ENCODE assay signal across 23 cellular contexts in genomic region chr11:47470671-47471070, GRCh38. TPM values are rescaled to one million over a fixed set of nuclear protein-coding genes. Genes with fewer than 3 reads are reported as not detected.
A peak's percentile ranks its signal among the peaks of the same experiment; 100 is the strongest.
DNase-seq lines count a peak whose midpoint lies in the region; ATAC-seq and TF ChIP-seq lines count a peak whose summit lies in the region.
"Had no signal": no experiment of that assay in that cellular context is flagged by ENCODE, and none has a peak within 500 bp of the region (broad histone marks: within the 10 kb centered on the region; RNA-seq: fewer than 3 reads in every experiment).

No MANE protein-coding gene starts in this region.

- no peak overlapping the region for H2AFZ ChIP-seq in GM23338
- H2AFZ ChIP-seq in smooth muscle cell (ENCODE audit: low read depth), result no peak overlapping the region

- no peaks in the 10 kb centered on the region for H3K27me3 ChIP-seq in CD4-positive, alpha-beta T cell (ENCODE audit: control insufficient read depth, insufficient read depth, low read length)
- H3K27me3 ChIP-seq in GM23338 (ENCODE audit: insufficient read depth) (no peaks in the 10 kb centered on the region), prostate gland (replicated peaks; ENCODE audit: insufficient read depth) (no peaks in the 10 kb centered on the region), smooth muscle cell (ENCODE audit: low read depth) (no peaks in the 10 kb centered on the region)
- H3K27me3 ChIP-seq: adrenal gland, SJCRH30, tibial nerve had no signal

- peaks cover 69% of the 10 kb centered on the region for H3K79me2 ChIP-seq in GM23338 (replicated peaks; ENCODE audit: insufficient read depth)
- peaks cover 23% of the 10 kb centered on the region for H3K79me2 ChIP-seq in smooth muscle cell (ENCODE audit: low read depth)

- no peak for TF ChIP-seq POLR2A in prostate gland (IDR thresholded peaks at IDR 0.05)

- peaks cover 37% of the 10 kb centered on the region for H3K4me1 ChIP-seq in GM23338 (ENCODE audit: insufficient read depth)
- peaks cover 8% of the 10 kb centered on the region for H3K4me1 ChIP-seq in prostate gland (replicated peaks)
- peaks cover 34% of the 10 kb centered on the region for H3K4me1 ChIP-seq in smooth muscle cell (ENCODE audit: low read depth)
- H3K4me1 ChIP-seq: SJCRH30 had no signal

- H3K9me2 ChIP-seq in GM23338 (ENCODE audit: insufficient read depth), result no peaks in the 10 kb centered on the region

- no peaks in the 10 kb centered on the region for H3K4me1 Mint-ChIP-seq in CD4-positive, alpha-beta T cell (ENCODE audit: low read depth)
- peaks cover 46% of the 10 kb centered on the region for H3K4me1 Mint-ChIP-seq in GM23338
- H3K4me1 Mint-ChIP-seq in progenitor cell of endocrine pancreas (ENCODE audit: low read depth), result peaks cover 28% of the 10 kb centered on the region

- H3K36me3 ChIP-seq in GM23338 (ENCODE audit: insufficient read depth) (peaks cover 59% of the 10 kb centered on the region), prostate gland (peaks cover 4 to 25% of the 10 kb centered on the region in 2 donors), smooth muscle cell (ENCODE audit: low read depth) (peaks cover 26% of the 10 kb centered on the region)

- H3K9ac ChIP-seq in smooth muscle cell (ENCODE audit: low read depth), result no peak overlapping the region

- no peaks in the 10 kb centered on the region for H3K27me3 Mint-ChIP-seq in CD4-positive, alpha-beta T cell
- peaks cover 16% of the 10 kb centered on the region for H3K27me3 Mint-ChIP-seq in GM23338 (ENCODE audit: insufficient read depth, low read depth, poor library complexity)
- H3K27me3 Mint-ChIP-seq in progenitor cell of endocrine pancreas, result no peaks in the 10 kb centered on the region
- H3K27me3 Mint-ChIP-seq: stimulated activated memory B cell treated with anti-CD40 and anti-IgM and Interleukin-4, amounts not matched to agents 10 μg/mL and 1 μg/mL and 100 μg/mL, for 72 hours had no signal

- CTCF ChIA-PET in CD4-positive, alpha-beta T cell (lab: Charles Lee), result no interaction called here

- no peaks in the 10 kb centered on the region for H3K9me3 Mint-ChIP-seq in CD4-positive, alpha-beta T cell
- H3K9me3 Mint-ChIP-seq in GM23338 (no peaks in the 10 kb centered on the region), progenitor cell of endocrine pancreas (ENCODE audit: low read depth) (no peaks in the 10 kb centered on the region)
- H3K9me3 Mint-ChIP-seq: activated T-helper 2 cell treated with anti-CD3 and anti-CD28 coated beads, Interferon-gamma antibody, Interleukin-2, Interleukin-4, amounts not matched to agents 10 μg/mL and 5 μg/mL and 100 μg/mL, durations not matched to agents 14 hours and 24 hours and 36 hours; stimulated activated memory B cell treated with anti-CD40 and anti-IgM and Interleukin-4, amounts not matched to agents 10 μg/mL and 1 μg/mL and 100 μg/mL, for 72 hours; T-helper 1 cell treated with Interleukin-12 subunit alpha and Interleukin-12 subunit beta and Interleukin-4 antibody, amounts not matched to agents 30 μg/mL and 1 μg/mL, for 36 hours had no signal

- TF ChIP-seq CTCF in CD4-positive, alpha-beta T cell (IDR thresholded peaks at IDR 0.05), result no peak
- TF ChIP-seq CTCF in GM23338 (conservative IDR thresholded peaks at IDR 0.05; ENCODE audit: low read depth in 2 of 2) (no peak), progenitor cell of endocrine pancreas (IDR thresholded peaks at IDR 0.05; ENCODE audit: unreplicated experiment) (no peak), prostate gland (IDR thresholded peaks at IDR 0.05) (no peak), smooth muscle cell (IDR thresholded peaks at IDR 0.05; ENCODE audit: borderline replicate concordance, insufficient read depth, poor library complexity, severe bottlenecking) (no peak)

- ATAC-seq in CD4-positive, alpha-beta T cell (ENCODE audit: poor library complexity), result no peak
- ATAC-seq in GM23338 (no peak), HG03460 (IDR thresholded peaks at IDR 0.05; ENCODE audit: unreplicated experiment) (no peak)
- ATAC-seq: left ventricle myocardium superior; stimulated activated memory B cell treated with anti-CD40 and anti-IgM and Interleukin-4, amounts not matched to agents 10 μg/mL and 1 μg/mL and 100 μg/mL, for 72 hours had no signal

- no peak for DNase-seq in CD4-positive, alpha-beta T cell
- DNase-seq in GM23338 (ENCODE audit: low spot score) (no peak), progenitor cell of endocrine pancreas (ENCODE audit: low spot score, unreplicated experiment) (no peak), prostate gland (ENCODE audit: low spot score) (no peak), smooth muscle cell (lab: John Stamatoyannopoulos, UW; ENCODE audit: unreplicated experiment) (no peak)
- DNase-seq: activated CD4-positive, alpha-beta T cell treated with anti-CD3 and anti-CD28 coated beads for 48 hours; cortex of kidney; DMS53; left ventricle myocardium superior; NCI-H1105; NCI-H1930; NCI-H526; SJCRH30 had no signal

- no peak overlapping the region for H3K4me3 Mint-ChIP-seq in CD4-positive, alpha-beta T cell
- H3K4me3 Mint-ChIP-seq in GM23338 (no peak overlapping the region), progenitor cell of endocrine pancreas (ENCODE audit: low read depth) (no peak overlapping the region)
- H3K4me3 Mint-ChIP-seq: stimulated activated memory B cell treated with anti-CD40 and anti-IgM and Interleukin-4, amounts not matched to agents 10 μg/mL and 1 μg/mL and 100 μg/mL, for 72 hours; T-helper 1 cell treated with Interleukin-12 subunit alpha and Interleukin-12 subunit beta and Interleukin-4 antibody, amounts not matched to agents 30 μg/mL and 1 μg/mL, for 36 hours had no signal

- no peak overlapping the region for H3K27ac ChIP-seq in CD4-positive, alpha-beta T cell (ENCODE audit: low read depth, low read length)
- H3K27ac ChIP-seq in GM23338 (ENCODE audit: low read depth) (0 out of 2 replicates have a peak overlapping the region, but pooled peaks have one; percentile 39), cingulate gyrus (ENCODE audit: low read depth, low read length) (peak overlapping the region; percentile 47), prostate gland (no peak overlapping the region), smooth muscle cell (ENCODE audit: low read depth) (no peak overlapping the region)
- H3K27ac ChIP-seq: adrenal gland, SJCRH30, skin epidermis had no signal

- intact Hi-C loops in CD4-positive, alpha-beta T cell (cut with DNase I, micrococcal nuclease), result no loop called here
- intact Hi-C loops in prostate gland (cut with DNase I), result no loop called here

- H3K36me3 Mint-ChIP-seq in CD4-positive, alpha-beta T cell (ENCODE audit: low read depth), result peaks cover 93% of the 10 kb centered on the region
- H3K36me3 Mint-ChIP-seq in GM23338 (ENCODE audit: low read depth) (peaks cover 72% of the 10 kb centered on the region), progenitor cell of endocrine pancreas (ENCODE audit: insufficient read depth) (peaks cover 35% of the 10 kb centered on the region)

- 75% methylated on average over 4 of the region's 4 CpGs for WGBS in prostate gland
- 92% methylated on average over 4 of the region's 4 CpGs for WGBS in smooth muscle cell (ENCODE audit: low lambda C conversion rate)

- POLR2A ChIA-PET in CD4-positive, alpha-beta T cell (lab: Charles Lee), result interaction anchor here (0.8 kb wide), 1 partner anchor 13 kb away, joined by 3 read pairs; no protein-coding TSS in a partner anchor

- H3K27ac Mint-ChIP-seq in CD4-positive, alpha-beta T cell, result peak overlapping the region; percentile 42
- H3K27ac Mint-ChIP-seq in GM23338 (no peak overlapping the region; the same call in 1 of the 2 replicates), progenitor cell of endocrine pancreas (peak overlapping the region; percentile 88)
- H3K27ac Mint-ChIP-seq: activated T-helper 2 cell treated with anti-CD3 and anti-CD28 coated beads, Interferon-gamma antibody, Interleukin-2, Interleukin-4, amounts not matched to agents 10 μg/mL and 5 μg/mL and 100 μg/mL, durations not matched to agents 14 hours and 24 hours and 36 hours; stimulated activated memory B cell treated with anti-CD40 and anti-IgM and Interleukin-4, amounts not matched to agents 10 μg/mL and 1 μg/mL and 100 μg/mL, for 72 hours; T-helper 1 cell treated with Interleukin-12 subunit alpha and Interleukin-12 subunit beta and Interleukin-4 antibody, amounts not matched to agents 30 μg/mL and 1 μg/mL, for 36 hours had no signal

- H4K20me1 ChIP-seq in GM23338 (replicated peaks; ENCODE audit: insufficient read depth) (peaks cover 49% of the 10 kb centered on the region), smooth muscle cell (ENCODE audit: low read depth) (peaks cover 58% of the 10 kb centered on the region)

- H3K4me2 ChIP-seq in GM23338 (no peak overlapping the region), smooth muscle cell (no peak overlapping the region)

- H3F3A ChIP-seq in GM23338 (replicated peaks; ENCODE audit: low read depth) (peaks cover 29% of the 10 kb centered on the region), smooth muscle cell (ENCODE audit: low read depth) (peaks cover 6% of the 10 kb centered on the region)

- H3K4me3 ChIP-seq in GM23338 (no peak overlapping the region), prostate gland (no peak overlapping the region), smooth muscle cell (no peak overlapping the region)
- H3K4me3 ChIP-seq: adrenal gland, SJCRH30, skin epidermis, tibial nerve had no signal

- no peaks in the 10 kb centered on the region for H3K9me3 ChIP-seq in CD4-positive, alpha-beta T cell (ENCODE audit: control insufficient read depth, low read length)
- no peaks in the 10 kb centered on the region for H3K9me3 ChIP-seq in prostate gland
- no peaks in the 10 kb centered on the region for H3K9me3 ChIP-seq in smooth muscle cell (replicated peaks; ENCODE audit: low read depth)
- H3K9me3 ChIP-seq: adrenal gland, SJCRH30, tibial nerve had no signal

TF ChIP-seq in GM23338, 12 proteins besides CTCF, POLR2A, EP300 and RAD21 (continues in another document):
- TF ChIP-seq STAT1 (IDR thresholded peaks at IDR 0.05; ENCODE audit: unreplicated experiment), result no peak

RNA-seq across cellular contexts. Expression of gene RAPSN, which starts 21.7 kb away (rescaled TPM):
- total RNA-seq in CD4-positive, alpha-beta T cell, result under 1 TPM; 0.56 to 0.85 TPM
- total RNA-seq in GM23338 (2014; rRNA removed; shearing (Covaris generic)), result 0.17 TPM in 1 of 2 replicates, not detected in the other
- polyA plus RNA-seq in GM23338 (2016; fragmentation: Nextera tagmentation; extraction: Ambion mirVana) (0.23 and 0.59 TPM in 2 replicates), smooth muscle cell (0.41 and 0.96 TPM in 2 replicates)
- total RNA-seq in progenitor cell of endocrine pancreas (0.42 and 0.81 TPM in 2 replicates), prostate gland (1 to 10 TPM in 1 of 2 donors, not detected in 1; 1.3 TPM), smooth muscle cell (not detected in 2 replicates)
- total RNA-seq: M059J had no signal
- polyA plus RNA-seq: fibroblast of lung had no signal

RNA-seq across cellular contexts. Expression of gene PSMC3, which starts 44.4 kb away (rescaled TPM):
- total RNA-seq in CD4-positive, alpha-beta T cell, result 10 to 100 TPM; 51.3 to 59.5 TPM
- total RNA-seq in GM23338 (2014; rRNA removed; shearing (Covaris generic)), result 147 and 149 TPM in 2 replicates
- polyA plus RNA-seq in GM23338 (2016; fragmentation: Nextera tagmentation; extraction: Ambion mirVana) (173 and 190 TPM in 2 replicates), smooth muscle cell (200 and 211 TPM in 2 replicates)
- total RNA-seq in progenitor cell of endocrine pancreas (101 and 103 TPM in 2 replicates), prostate gland (100 to 1,000 TPM in 1 of 2 donors, 10 to 100 TPM in 1; 99.2 to 133 TPM), smooth muscle cell (71.2 and 99.8 TPM in 2 replicates)

Comparison
In these comparisons a context has a peak if more than half of its experiments do, and no peak if none do; other contexts are left out.
1. H3K27ac ChIP-seq: peak in GM23338 (single experiment) and cingulate gyrus (single experiment); none in CD4-positive, alpha-beta T cell (single experiment), prostate gland (0 of 2) and smooth muscle cell (single experiment).